In genomic region chr19:49894879-49895565, GRCh38 we compare ENCODE assay signal across 11 cellular contexts. TPM values are rescaled to one million over a fixed set of nuclear protein-coding genes. Genes with fewer than 3 reads are reported as not detected.
DNase-seq lines count a peak whose midpoint lies in the region; ATAC-seq and FAIRE-seq lines count a peak whose summit lies in the region.
"Had no signal": no experiment of that assay in that cellular context is flagged by ENCODE, and none has a peak within 500 bp of the region (broad histone marks: within the 10 kb centered on the region; RNA-seq: fewer than 3 reads in every experiment).

No MANE protein-coding gene starts in this region.

- H3K4me3 ChIP-seq in GM08714 (ENCODE audit: low read length): peak overlapping the region; percentile 47; the same call in 1 of the 2 replicates
- H3K4me3 ChIP-seq: psoas muscle had no signal

- ATAC-seq in sciatic nerve (no peak), GM18519 (IDR thresholded peaks at IDR 0.05; ENCODE audit: low FRiP score, unreplicated experiment) (no peak)
- ATAC-seq: psoas muscle had no signal

- peak; percentile 89 for FAIRE-seq in GM18507 (lab: Jason Lieb, UNC)

- intact Hi-C loops in sciatic nerve (cut with DNase I): no loop called here

- no peak for DNase-seq in GM18507 (ENCODE audit: extremely low spot score, insufficient read length, low read depth)
- DNase-seq in activated CD4-positive, CD25-positive, alpha-beta regulatory T cell treated with anti-CD3 and anti-CD28 coated beads, Interleukin-2, amount 50 U/mL, for 72 hours: peak; percentile 50
- peak; percentile 58 for DNase-seq in sciatic nerve (ENCODE audit: low spot score)
- no peak for DNase-seq in NCI-H1436 (lab: John Stamatoyannopoulos, UW)
- no peak for DNase-seq in DMS 273 treated with DMSO at 0.1 percent for 48 hours (lab: John Stamatoyannopoulos, UW)
- DNase-seq: DMS153, mammary epithelial cell, psoas muscle, RPMI8226 had no signal

RNA-seq across cellular contexts. Expression of gene IL4I1, which starts 1.7 kb away (rescaled TPM):
- total RNA-seq in sciatic nerve: 4.6 TPM
- total RNA-seq: mammary epithelial cell had no signal

RNA-seq across cellular contexts. Expression of gene TBC1D17, which starts 17.5 kb away (rescaled TPM):
- 64.8 TPM for total RNA-seq in sciatic nerve

RNA-seq across cellular contexts. Expression of gene AKT1S1, which starts 17.9 kb away (rescaled TPM):
- 36.6 TPM for total RNA-seq in sciatic nerve

RNA-seq across cellular contexts. Expression of gene PNKP, which starts 27.6 kb away (rescaled TPM):
- 66.6 TPM for total RNA-seq in sciatic nerve

RNA-seq across cellular contexts. Expression of gene ATF5, which starts 34.0 kb away (rescaled TPM):
- total RNA-seq in sciatic nerve: 26.0 TPM

Comparison
In these comparisons a context has a peak if more than half of its experiments do, and no peak if none do; other contexts are left out.
1. DNase-seq: peak in activated CD4-positive, CD25-positive, alpha-beta regulatory T cell treated with anti-CD3 and anti-CD28 coated beads, Interleukin-2, amount 50 U/mL, for 72 hours (single experiment) and sciatic nerve (single experiment); none in GM18507 (single experiment), NCI-H1436 (single experiment) and DMS 273 treated with DMSO at 0.1 percent for 48 hours (single experiment).